In genomic region chr16:57770361-57770760, GRCh38 we compare ENCODE assay signal across 17 cellular contexts. TPM values are rescaled to one million over a fixed set of nuclear protein-coding genes. Genes with fewer than 3 reads are reported as not detected.
A peak's percentile ranks its signal among the peaks of the same experiment; 100 is the strongest.
DNase-seq lines count a peak whose midpoint lies in the region; ATAC-seq and TF ChIP-seq lines count a peak whose summit lies in the region.
"Had no signal": no experiment of that assay in that cellular context is flagged by ENCODE, and none has a peak within 500 bp of the region (broad histone marks: within the 10 kb centered on the region; RNA-seq: fewer than 3 reads in every experiment).

No MANE protein-coding gene starts in this region.

- H3K9me3 ChIP-seq in RWPE2 (ENCODE audit: severe bottlenecking) = no peaks in the 10 kb centered on the region
- H3K9me3 ChIP-seq in naive thymus-derived CD4-positive, alpha-beta T cell (ENCODE audit: control insufficient read depth in 2 of 3, low read length in 3 of 3) = no peaks in the 10 kb centered on the region
- H3K9me3 ChIP-seq: BLaER1 had no signal

- H3K4me3 ChIP-seq in RWPE2 (ENCODE audit: severe bottlenecking) = no peak overlapping the region
- H3K4me3 ChIP-seq in naive thymus-derived CD4-positive, alpha-beta T cell (ENCODE audit: low read length) = no peak overlapping the region
- H3K4me3 ChIP-seq: BLaER1, GM23248 had no signal

- CTCF ChIA-PET in naive thymus-derived CD4-positive, alpha-beta T cell (lab: Charles Lee) = interaction anchor here (0.7 kb wide), 1 partner anchor 34 kb away, joined by 3 read pairs; no protein-coding TSS in a partner anchor

- POLR2A ChIA-PET in naive thymus-derived CD4-positive, alpha-beta T cell (lab: Charles Lee) = no interaction called here

- ATAC-seq in RWPE2 (ENCODE audit: low read depth) = no peak
- no peak for ATAC-seq in naive thymus-derived CD4-positive, alpha-beta T cell
- ATAC-seq: HCT116 had no signal

- intact Hi-C loops in naive thymus-derived CD4-positive, alpha-beta T cell (cut with micrococcal nuclease) = no loop called here

- no peak overlapping the region for H3K27ac ChIP-seq in RWPE2 (ENCODE audit: poor library complexity, severe bottlenecking)
- H3K27ac ChIP-seq in naive thymus-derived CD4-positive, alpha-beta T cell (ENCODE audit: low read depth, low read length) = no peak overlapping the region
- H3K27ac ChIP-seq: BLaER1, GM23248, HL-60 had no signal

- no peaks in the 10 kb centered on the region for H3K4me1 ChIP-seq in RWPE2 (ENCODE audit: insufficient read depth, poor library complexity, severe bottlenecking)
- H3K4me1 ChIP-seq in naive thymus-derived CD4-positive, alpha-beta T cell (ENCODE audit: control insufficient read depth in 2 of 2, insufficient read depth in 2 of 2, low read length in 2 of 2) = no peaks in the 10 kb centered on the region

- no peak overlapping the region for H3K27ac Mint-ChIP-seq in naive thymus-derived CD4-positive, alpha-beta T cell

- no peak overlapping the region for H3K4me3 Mint-ChIP-seq in naive thymus-derived CD4-positive, alpha-beta T cell

- no peaks in the 10 kb centered on the region for H3K9me3 Mint-ChIP-seq in naive thymus-derived CD4-positive, alpha-beta T cell

- H3K4me1 Mint-ChIP-seq in naive thymus-derived CD4-positive, alpha-beta T cell = no peaks in the 10 kb centered on the region

- H3K36me3 Mint-ChIP-seq in naive thymus-derived CD4-positive, alpha-beta T cell = no peaks in the 10 kb centered on the region

- peaks cover 83% of the 10 kb centered on the region for H3K36me3 ChIP-seq in RWPE2 (ENCODE audit: low read depth)
- H3K36me3 ChIP-seq in naive thymus-derived CD4-positive, alpha-beta T cell (ENCODE audit: control insufficient read depth in 2 of 3, insufficient read depth in 3 of 3, low read length in 3 of 3) = no peaks in the 10 kb centered on the region

- TF ChIP-seq CTCF in RWPE2 (IDR thresholded peaks at IDR 0.05; ENCODE audit: poor library complexity, severe bottlenecking) = no peak

- H3K27me3 Mint-ChIP-seq in naive thymus-derived CD4-positive, alpha-beta T cell = no peaks in the 10 kb centered on the region

- H3K27me3 ChIP-seq in RWPE2 (ENCODE audit: insufficient read depth, poor library complexity, severe bottlenecking) = no peaks in the 10 kb centered on the region
- H3K27me3 ChIP-seq in naive thymus-derived CD4-positive, alpha-beta T cell (ENCODE audit: control insufficient read depth in 2 of 2, insufficient read depth in 2 of 2, low read length in 2 of 2) = no peaks in the 10 kb centered on the region
- H3K27me3 ChIP-seq: BLaER1 had no signal

- peak; percentile 9 for DNase-seq in NCI-H2107 treated with DMSO at 0.1 percent for 48 hours (lab: John Stamatoyannopoulos, UW; ENCODE audit: unreplicated experiment)
- no peak for DNase-seq in NCI-H2107 (lab: John Stamatoyannopoulos, UW)
- peak; percentile 77 for DNase-seq in NCI-H510A (lab: John Stamatoyannopoulos, UW)
- DNase-seq in RWPE2 (ENCODE audit: low spot score) = peak; percentile 48
- DNase-seq in OCI-M2 (lab: John Stamatoyannopoulos, UW; ENCODE audit: unreplicated experiment) = no peak
- DNase-seq in naive thymus-derived CD4-positive, alpha-beta T cell = no peak
- DNase-seq in activated effector memory CD4-positive, alpha-beta T cell treated with Interleukin-2 at 50 U/mL for 16 hours = no peak
- DNase-seq: 8988T, AML-193, Calu3, DMS 273 treated with DMSO at 0.1 percent for 48 hours, DMS79 treated with DMSO at 0.1 percent for 48 hours, EL, GM23248 had no signal

RNA-seq across cellular contexts. Expression of gene KIFC3, which starts 31.9 kb away (rescaled TPM):
- total RNA-seq in naive thymus-derived CD4-positive, alpha-beta T cell = 1 to 10 TPM in 2 of 5 experiments, under 1 TPM in 2, not detected in 1; 0.73 to 9.2 (median 1.6) TPM
- polyA plus RNA-seq in naive thymus-derived CD4-positive, alpha-beta T cell = not detected

RNA-seq across cellular contexts. Expression of gene KATNB1, which starts 34.8 kb away (rescaled TPM):
- 10 to 100 TPM; 20.4 to 30.4 (median 26.0) TPM for total RNA-seq in naive thymus-derived CD4-positive, alpha-beta T cell
- polyA plus RNA-seq in naive thymus-derived CD4-positive, alpha-beta T cell = 10 to 100 TPM; 25.2 to 32.9 TPM

Comparison
In these comparisons a context has a peak if more than half of its experiments do, and no peak if none do; other contexts are left out.
1. DNase-seq: peak in NCI-H2107 treated with DMSO at 0.1 percent for 48 hours (single experiment), NCI-H510A (single experiment) and RWPE2 (single experiment); none in NCI-H2107 (single experiment), OCI-M2 (single experiment), naive thymus-derived CD4-positive, alpha-beta T cell (0 of 9) and activated effector memory CD4-positive, alpha-beta T cell treated with Interleukin-2 at 50 U/mL for 16 hours (single experiment).